ENCODE assay signal across 17 cellular contexts in genomic region chr17:6592193-6592592, GRCh38. TPM values are rescaled to one million over a fixed set of nuclear protein-coding genes. Genes with fewer than 3 reads are reported as not detected.
A peak's percentile ranks its signal among the peaks of the same experiment; 100 is the strongest.
DNase-seq lines count a peak whose midpoint lies in the region; ATAC-seq and TF ChIP-seq lines count a peak whose summit lies in the region.
"Had no signal": no experiment of that assay in that cellular context is flagged by ENCODE, and none has a peak within 500 bp of the region (broad histone marks: within the 10 kb centered on the region; RNA-seq: fewer than 3 reads in every experiment).

No MANE protein-coding gene starts in this region.

- no peak overlapping the region for H3K4ac ChIP-seq in mesendoderm (ENCODE audit: low read depth, low read length)

- no peaks in the 10 kb centered on the region for H3K27me3 ChIP-seq in ACC112 (ENCODE audit: insufficient read depth, low read length)
- no peaks in the 10 kb centered on the region for H3K27me3 ChIP-seq in endodermal cell (ENCODE audit: control insufficient read depth, insufficient read depth, low read length, poor library complexity, severe bottlenecking)
- no peaks in the 10 kb centered on the region for H3K27me3 ChIP-seq in mesendoderm (ENCODE audit: insufficient read depth, low read length, poor library complexity)
- H3K27me3 ChIP-seq in naive thymus-derived CD4-positive, alpha-beta T cell (ENCODE audit: control insufficient read depth in 2 of 2, insufficient read depth in 2 of 2, low read length in 2 of 2) = no peaks in the 10 kb centered on the region
- H3K27me3 ChIP-seq: ascending aorta had no signal

- H2AK5ac ChIP-seq in mesendoderm (ENCODE audit: low read length) = no peak overlapping the region

- intact Hi-C loops in naive thymus-derived CD4-positive, alpha-beta T cell (cut with micrococcal nuclease) = no loop called here
- intact Hi-C loops in Right ventricle myocardium inferior (cut with DNase I) = no loop called here

- TF ChIP-seq CTCF in endodermal cell (conservative IDR thresholded peaks at IDR 0.05) = no peak

- peak overlapping the region; percentile 54 for H3K27ac ChIP-seq in ACC112 (ENCODE audit: low read depth, low read length)
- H3K27ac ChIP-seq in endodermal cell (ENCODE audit: low read depth, low read length) = no peak overlapping the region
- H3K27ac ChIP-seq in mesendoderm (ENCODE audit: low read depth, low read length) = no peak overlapping the region
- H3K27ac ChIP-seq in naive thymus-derived CD4-positive, alpha-beta T cell (ENCODE audit: low read depth, low read length) = no peak overlapping the region
- H3K27ac ChIP-seq: ascending aorta had no signal

- H3K79me1 ChIP-seq in mesendoderm (ENCODE audit: low read length) = no peaks in the 10 kb centered on the region

- no peak overlapping the region for H2BK15ac ChIP-seq in mesendoderm (replicated peaks; ENCODE audit: low read depth)

- DNase-seq in M059J (ENCODE audit: low read depth) = peak; percentile 77
- no peak for DNase-seq in endodermal cell
- peak; percentile 60 for DNase-seq in mesendoderm
- no peak for DNase-seq in naive thymus-derived CD4-positive, alpha-beta T cell
- DNase-seq in Right ventricle myocardium inferior (ENCODE audit: missing footprints) = no peak
- no peak for DNase-seq in NCI-H1092 treated with DMSO at 0.1 percent for 48 hours (lab: John Stamatoyannopoulos, UW)
- DNase-seq: DMS 273 treated with DMSO at 0.1 percent for 48 hours, KBM-7, NCI-H1436, NCI-H510A treated with DMSO at 0.1 percent for 48 hours, occipital lobe, T-helper 2 cell had no signal

- no peak overlapping the region for H4K8ac ChIP-seq in mesendoderm (ENCODE audit: low read depth, low read length)

- 74 to 76% methylated on average over 3 to 6 of the region's 6 CpGs for WGBS in endodermal cell (ENCODE audit: insufficient coverage in 1 of 2, insufficient read length in 1 of 2), 2 experiments
- WGBS in mesendoderm (ENCODE audit: extremely low coverage, insufficient coverage, low lambda C conversion rate) = no CpG with 5 or more reads among the region's 6 CpGs

- H3K4me3 ChIP-seq in ACC112 (ENCODE audit: low read depth, low read length) = no peak overlapping the region
- H3K4me3 ChIP-seq in endodermal cell (ENCODE audit: low read length) = peak overlapping the region; percentile 50
- H3K4me3 ChIP-seq in mesendoderm (ENCODE audit: low read length) = no peak overlapping the region
- no peak overlapping the region for H3K4me3 ChIP-seq in naive thymus-derived CD4-positive, alpha-beta T cell (ENCODE audit: low read length)
- H3K4me3 ChIP-seq: ascending aorta had no signal

- H3K4me3 Mint-ChIP-seq in endodermal cell = no peak overlapping the region
- H3K4me3 Mint-ChIP-seq in naive thymus-derived CD4-positive, alpha-beta T cell = no peak overlapping the region
- H3K4me3 Mint-ChIP-seq: activated CD4-positive, alpha-beta T cell treated with anti-CD3 and anti-CD28 coated beads, Interleukin-2, amount 10 ng/mL, durations not matched to agents 24 days and 14 days; memory B cell had no signal

- H3K9me3 Mint-ChIP-seq in endodermal cell = peaks cover 6% of the 10 kb centered on the region
- peaks cover 0 to 1% (median 0%) of the 10 kb centered on the region in 11 donors for H3K9me3 Mint-ChIP-seq in naive thymus-derived CD4-positive, alpha-beta T cell
- H3K9me3 Mint-ChIP-seq: activated CD4-positive, alpha-beta T cell treated with anti-CD3 and anti-CD28 coated beads, Interleukin-2, amount 10 ng/mL, durations not matched to agents 24 days and 14 days; memory B cell had no signal

- peak overlapping the region; percentile 94 for H3K27ac Mint-ChIP-seq in endodermal cell
- H3K27ac Mint-ChIP-seq in naive thymus-derived CD4-positive, alpha-beta T cell = peak overlapping the region in 1 of 9 donors; percentile 2
- H3K27ac Mint-ChIP-seq: activated CD4-positive, alpha-beta T cell treated with anti-CD3 and anti-CD28 coated beads, Interleukin-2, amount 10 ng/mL, durations not matched to agents 24 days and 14 days; memory B cell had no signal

- no peak overlapping the region for H3K18ac ChIP-seq in mesendoderm (ENCODE audit: low read length)

- H3K9me3 ChIP-seq in endodermal cell (ENCODE audit: control insufficient read depth, low read length) = peaks cover 21% of the 10 kb centered on the region
- no peaks in the 10 kb centered on the region for H3K9me3 ChIP-seq in naive thymus-derived CD4-positive, alpha-beta T cell (ENCODE audit: control insufficient read depth in 2 of 3, low read length in 3 of 3)
- H3K9me3 ChIP-seq: ascending aorta had no signal

- peaks cover 16% of the 10 kb centered on the region for H3K4me1 ChIP-seq in ACC112 (ENCODE audit: control insufficient read depth, insufficient read depth, low read length, unreplicated experiment)
- no peaks in the 10 kb centered on the region for H3K4me1 ChIP-seq in endodermal cell (ENCODE audit: control insufficient read depth, insufficient read depth, low read length)
- no peaks in the 10 kb centered on the region for H3K4me1 ChIP-seq in mesendoderm (ENCODE audit: control insufficient read depth, low read depth, low read length)
- no peaks in the 10 kb centered on the region for H3K4me1 ChIP-seq in naive thymus-derived CD4-positive, alpha-beta T cell (ENCODE audit: control insufficient read depth in 2 of 2, insufficient read depth in 2 of 2, low read length in 2 of 2)
- H3K4me1 ChIP-seq: ascending aorta had no signal

- H3K36me3 ChIP-seq in ACC112 (ENCODE audit: insufficient read depth, low read length) = peaks cover 41% of the 10 kb centered on the region
- H3K36me3 ChIP-seq in endodermal cell (ENCODE audit: control insufficient read depth, insufficient read depth, low read length) = peaks cover 98% of the 10 kb centered on the region
- H3K36me3 ChIP-seq in mesendoderm (ENCODE audit: control insufficient read depth, insufficient read depth, low read length) = peaks cover 11% of the 10 kb centered on the region
- H3K36me3 ChIP-seq in naive thymus-derived CD4-positive, alpha-beta T cell (ENCODE audit: control insufficient read depth in 2 of 3, insufficient read depth in 3 of 3, low read length in 3 of 3) = peaks cover 0 to 80% (median 3%) of the 10 kb centered on the region in 3 experiments

- peaks cover 16% of the 10 kb centered on the region for H3K4me1 Mint-ChIP-seq in endodermal cell
- peaks cover 0 to 4% (median 0%) of the 10 kb centered on the region in 7 donors for H3K4me1 Mint-ChIP-seq in naive thymus-derived CD4-positive, alpha-beta T cell

- H3K9ac ChIP-seq in endodermal cell (ENCODE audit: extremely low read depth, low read length, poor library complexity, severe bottlenecking) = peak overlapping the region; percentile 23
- no peak overlapping the region for H3K9ac ChIP-seq in mesendoderm (ENCODE audit: low read length)

- no peak overlapping the region for H2BK5ac ChIP-seq in mesendoderm (ENCODE audit: low read length)

- H4K5ac ChIP-seq in mesendoderm (ENCODE audit: low read length) = no peak overlapping the region

- no peak overlapping the region for H2BK120ac ChIP-seq in mesendoderm (ENCODE audit: low read depth, low read length)

- ATAC-seq in GM21576 (IDR thresholded peaks at IDR 0.05; ENCODE audit: unreplicated experiment) = no peak
- no peak for ATAC-seq in naive thymus-derived CD4-positive, alpha-beta T cell
- ATAC-seq in Right ventricle myocardium inferior = no peak

- CTCF ChIA-PET in naive thymus-derived CD4-positive, alpha-beta T cell (lab: Charles Lee) = no interaction called here

- no peak overlapping the region for H3K4me2 ChIP-seq in mesendoderm (ENCODE audit: low read length)

- H3K79me2 ChIP-seq in ACC112 (ENCODE audit: control insufficient read depth, insufficient read depth, low read length, unreplicated experiment) (no peaks in the 10 kb centered on the region), mesendoderm (ENCODE audit: control insufficient read depth, insufficient read depth, low read length) (no peaks in the 10 kb centered on the region)

- no peaks in the 10 kb centered on the region for H3K27me3 Mint-ChIP-seq in endodermal cell (ENCODE audit: insufficient read depth)
- H3K27me3 Mint-ChIP-seq in naive thymus-derived CD4-positive, alpha-beta T cell = no peaks in the 10 kb centered on the region
- H3K27me3 Mint-ChIP-seq: activated CD4-positive, alpha-beta T cell treated with anti-CD3 and anti-CD28 coated beads, Interleukin-2, amount 10 ng/mL, durations not matched to agents 24 days and 14 days; memory B cell had no signal

- H3K36me3 Mint-ChIP-seq in endodermal cell (ENCODE audit: low read depth) = peaks cover 88% of the 10 kb centered on the region
- peaks cover 35 to 84% (median 64%) of the 10 kb centered on the region in 5 donors for H3K36me3 Mint-ChIP-seq in naive thymus-derived CD4-positive, alpha-beta T cell

- no peak overlapping the region for H2AFZ ChIP-seq in ACC112 (ENCODE audit: low read length, unreplicated experiment)

- H3K23ac ChIP-seq in mesendoderm (ENCODE audit: low read length) = no peak overlapping the region

- H3K56ac ChIP-seq in mesendoderm (ENCODE audit: low read length) = peak overlapping the region; percentile 27

- POLR2A ChIA-PET in naive thymus-derived CD4-positive, alpha-beta T cell (lab: Charles Lee) = no interaction called here

RNA-seq across cellular contexts. Expression of gene PITPNM3, which starts 35.8 kb away (rescaled TPM):
- 0.39 and 0.89 TPM in 2 replicates for total RNA-seq in M059J (2014; rRNA removed; shearing (Covaris generic))
- total RNA-seq in endodermal cell = 1 to 10 TPM; 1.8 to 2.7 TPM
- 1.1 TPM for polyA plus RNA-seq in endodermal cell (2013, experiment 1 of 2)
- polyA plus RNA-seq in endodermal cell (2013, experiment 2 of 2) = 1.3 TPM
- 0.42 TPM for polyA plus RNA-seq in mesendoderm (2013, experiment 1 of 2)
- polyA plus RNA-seq in mesendoderm (2013, experiment 2 of 2) = 0.31 TPM
- total RNA-seq in naive thymus-derived CD4-positive, alpha-beta T cell = under 1 TPM; 0.46 to 0.58 (median 0.51) TPM
- under 1 TPM in 1 of 2 donors, not detected in 1; 0.04 TPM for polyA plus RNA-seq in naive thymus-derived CD4-positive, alpha-beta T cell
- 0.46 TPM for total RNA-seq in Right ventricle myocardium inferior

RNA-seq across cellular contexts. Expression of gene KIAA0753, which starts 48.3 kb away (rescaled TPM):
- total RNA-seq in M059J (2014; rRNA removed; shearing (Covaris generic)) = 7.2 and 12.9 TPM in 2 replicates
- total RNA-seq in endodermal cell (10 to 100 TPM; 37.2 to 50.1 TPM), Right ventricle myocardium inferior (5.1 TPM)
- 23.3 TPM for polyA plus RNA-seq in endodermal cell (2013, experiment 1 of 2)
- polyA plus RNA-seq in endodermal cell (2013, experiment 2 of 2) = 24.5 TPM
- polyA plus RNA-seq in mesendoderm (2013, experiment 1 of 2) = 14.7 TPM
- 13.7 TPM for polyA plus RNA-seq in mesendoderm (2013, experiment 2 of 2)
- 10 to 100 TPM; 12.4 to 18.4 (median 17.9) TPM for total RNA-seq in naive thymus-derived CD4-positive, alpha-beta T cell
- polyA plus RNA-seq in naive thymus-derived CD4-positive, alpha-beta T cell = 1 to 10 TPM; 2.6 to 3.5 TPM

RNA-seq across cellular contexts. Expression of gene TXNDC17, which starts 48.7 kb away (rescaled TPM):
- 250 and 253 TPM in 2 replicates for total RNA-seq in M059J (2014; rRNA removed; shearing (Covaris generic))
- total RNA-seq in endodermal cell (100 to 1,000 TPM; 135 to 151 TPM), Right ventricle myocardium inferior (52.9 TPM)
- 175 TPM for polyA plus RNA-seq in endodermal cell (2013, experiment 1 of 2)
- 166 TPM for polyA plus RNA-seq in endodermal cell (2013, experiment 2 of 2)
- polyA plus RNA-seq in mesendoderm (2013, experiment 1 of 2) = 293 TPM
- 286 TPM for polyA plus RNA-seq in mesendoderm (2013, experiment 2 of 2)
- total RNA-seq in naive thymus-derived CD4-positive, alpha-beta T cell = 10 to 100 TPM; 14.3 to 70.3 (median 18.5) TPM
- 10 to 100 TPM; 65.1 to 89.7 TPM for polyA plus RNA-seq in naive thymus-derived CD4-positive, alpha-beta T cell

RNA-seq across cellular contexts. Expression of gene MED31, which starts 59.2 kb away (rescaled TPM):
- total RNA-seq in M059J (2014; rRNA removed; shearing (Covaris generic)) = 13.4 and 29.9 TPM in 2 replicates
- total RNA-seq in endodermal cell (10 to 100 TPM; 12.8 to 16.6 TPM), Right ventricle myocardium inferior (16.5 TPM)
- 25.6 TPM for polyA plus RNA-seq in endodermal cell (2013, experiment 1 of 2)
- 22.8 TPM for polyA plus RNA-seq in endodermal cell (2013, experiment 2 of 2)
- polyA plus RNA-seq in mesendoderm (2013, experiment 1 of 2) = 29.0 TPM
- polyA plus RNA-seq in mesendoderm (2013, experiment 2 of 2) = 26.8 TPM
- total RNA-seq in naive thymus-derived CD4-positive, alpha-beta T cell = 10 to 100 TPM; 21.4 to 41.2 (median 28.2) TPM
- polyA plus RNA-seq in naive thymus-derived CD4-positive, alpha-beta T cell = 10 to 100 TPM; 24.0 to 26.7 TPM
- total RNA-seq: ascending aorta had no signal

RNA-seq across cellular contexts. Expression of gene C17orf100, which starts 59.4 kb away (rescaled TPM):
- 0.62 and 1.6 TPM in 2 replicates for total RNA-seq in M059J (2014; rRNA removed; shearing (Covaris generic))
- total RNA-seq in endodermal cell (1 to 10 TPM; 2.7 to 3.0 TPM), Right ventricle myocardium inferior (0.92 TPM)
- 5.2 TPM for polyA plus RNA-seq in endodermal cell (2013, experiment 1 of 2)
- 4.6 TPM for polyA plus RNA-seq in endodermal cell (2013, experiment 2 of 2)
- 1.5 TPM for polyA plus RNA-seq in mesendoderm (2013, experiment 1 of 2)
- polyA plus RNA-seq in mesendoderm (2013, experiment 2 of 2) = 1.4 TPM
- 1 to 10 TPM; 1.9 to 6.1 (median 1.9) TPM for total RNA-seq in naive thymus-derived CD4-positive, alpha-beta T cell
- 1 to 10 TPM; 6.1 to 9.5 TPM for polyA plus RNA-seq in naive thymus-derived CD4-positive, alpha-beta T cell

Comparison
In these comparisons a context has a peak if more than half of its experiments do, and no peak if none do; other contexts are left out.
1. DNase-seq: peak in M059J (single experiment) and mesendoderm (single experiment); none in endodermal cell (single experiment), naive thymus-derived CD4-positive, alpha-beta T cell (0 of 9), Right ventricle myocardium inferior (single experiment) and NCI-H1092 treated with DMSO at 0.1 percent for 48 hours (single experiment).